20 cellular contexts compared by ENCODE assay signal in genomic region chr6:1104988-1105670, GRCh38.
"Had no signal": no experiment of that assay in that cellular context is flagged by ENCODE, and none has a peak within 500 bp of the region (broad histone marks: within the 10 kb centered on the region; RNA-seq: fewer than 3 reads in every experiment).

No MANE protein-coding gene starts in this region.

- H3K4me1 Mint-ChIP-seq: naive thymus-derived CD4-positive, alpha-beta T cell had no signal

- H3K27me3 ChIP-seq: colonic mucosa, gastrocnemius medialis, right atrium auricular region, stomach had no signal

- H3K9me3 ChIP-seq: colonic mucosa, gastrocnemius medialis, lower lobe of right lung, neutrophil, stomach, thoracic aorta had no signal

- FAIRE-seq: endothelial cell of umbilical vein, small intestine had no signal

- ATAC-seq: gastrocnemius medialis; lower lobe of right lung; naive thymus-derived CD4-positive, alpha-beta T cell had no signal

- H3K36me3 ChIP-seq: colonic mucosa, gastrocnemius medialis, left ventricle myocardium inferior, lower lobe of right lung, neutrophil, right atrium auricular region, stomach, thoracic aorta had no signal

- H3K4me3 ChIP-seq: colonic mucosa, gastrocnemius medialis, left ventricle myocardium inferior, lower lobe of right lung, right atrium auricular region, stomach, thoracic aorta had no signal

- H3K27ac ChIP-seq: colonic mucosa, gastrocnemius medialis, left ventricle myocardium inferior, lower lobe of right lung, neutrophil, right atrium auricular region, stomach, thoracic aorta had no signal

- H3K36me3 Mint-ChIP-seq: naive thymus-derived CD4-positive, alpha-beta T cell had no signal

- DNase-seq: caudate nucleus; colonic mucosa; dermis blood vessel endothelial cell; endodermal cell; gastrocnemius medialis; glutamatergic neuron; left ventricle myocardium inferior; lower lobe of right lung; naive thymus-derived CD4-positive, alpha-beta T cell; nephron progenitor cell; small intestine; stimulated activated CD4-positive, alpha-beta T cell treated with anti-CD3 and anti-CD28 coated beads, Interleukin-12 subunit alpha, Interleukin-12 subunit beta, amount 100 ng/mL, for 4 hours; stimulated activated naive CD4-positive, alpha-beta T cell; stomach; substantia nigra; trophoblast cell had no signal

- H3K4me3 Mint-ChIP-seq: endodermal cell; naive thymus-derived CD4-positive, alpha-beta T cell; nephron progenitor cell had no signal

- H3K27ac Mint-ChIP-seq: endodermal cell; naive thymus-derived CD4-positive, alpha-beta T cell; nephron progenitor cell had no signal

- H3K4me1 ChIP-seq: colonic mucosa, gastrocnemius medialis, lower lobe of right lung had no signal
